ENCODE assay signal across 8 cellular contexts in genomic region chr1:89310505-89310904, GRCh38. TPM values are rescaled to one million over a fixed set of nuclear protein-coding genes. Genes with fewer than 3 reads are reported as not detected.
DNase-seq lines count a peak whose midpoint lies in the region; ATAC-seq lines count a peak whose summit lies in the region.

No MANE protein-coding gene starts in this region.

- peak overlapping the region in 1 of 6 donors; percentile 23 for H3K27ac Mint-ChIP-seq in naive B cell

- DNase-seq in astrocyte of the hippocampus (ENCODE audit: low read depth, low spot score) (peak; percentile 42), naive B cell (no peak), pons (ENCODE audit: low spot score) (no peak), NCI-H524 (lab: John Stamatoyannopoulos, UW) (no peak), middle frontal gyrus (ENCODE audit: extremely low spot score, low spot score) (no peak)

- ATAC-seq in GM18907 (IDR thresholded peaks at IDR 0.05; ENCODE audit: unreplicated experiment), result peak; percentile 84
- ATAC-seq in HG03196 (IDR thresholded peaks at IDR 0.05; ENCODE audit: unreplicated experiment), result peak; percentile 78
- ATAC-seq in naive B cell (ENCODE audit: low read depth in 2 of 2), result peak; percentile 33 to 42

- peaks cover 28% of the 10 kb centered on the region for H3K4me1 ChIP-seq in ACC112 (ENCODE audit: control insufficient read depth, insufficient read depth, low read length, unreplicated experiment)

- peak overlapping the region; percentile 13 for H3K4me3 ChIP-seq in ACC112 (ENCODE audit: low read depth, low read length)

- peaks cover 19 to 27% (median 21%) of the 10 kb centered on the region in 3 donors for H3K4me1 Mint-ChIP-seq in naive B cell

- H2AFZ ChIP-seq in ACC112 (ENCODE audit: low read length, unreplicated experiment), result peak overlapping the region; percentile 84

- H3K27me3 Mint-ChIP-seq in naive B cell, result no peaks in the 10 kb centered on the region

- peaks cover 0 to 13% (median 6%) of the 10 kb centered on the region in 7 donors for H3K9me3 Mint-ChIP-seq in naive B cell

- peaks cover 0 to 6% of the 10 kb centered on the region in 2 donors for H3K36me3 Mint-ChIP-seq in naive B cell

- H3K27me3 ChIP-seq in ACC112 (ENCODE audit: insufficient read depth, low read length), result no peaks in the 10 kb centered on the region

- H3K79me2 ChIP-seq in ACC112 (ENCODE audit: control insufficient read depth, insufficient read depth, low read length, unreplicated experiment), result no peaks in the 10 kb centered on the region

- H3K27ac ChIP-seq in ACC112 (ENCODE audit: low read depth, low read length), result peak overlapping the region; percentile 23; the same call in 1 of the 2 replicates

- peak overlapping the region in 4 of 8 donors; percentile 27 to 58 (median 30) for H3K4me3 Mint-ChIP-seq in naive B cell

- H3K36me3 ChIP-seq in ACC112 (ENCODE audit: insufficient read depth, low read length), result no peaks in the 10 kb centered on the region

RNA-seq across cellular contexts. Expression of gene GBP5, which starts 37.8 kb away (rescaled TPM):
- polyA plus RNA-seq in naive B cell (ENCODE audit: low read depth in 6 of 6), result 10 to 100 TPM in 2 of 6 donors, 1 to 10 TPM in 4; 2.6 to 22.4 (median 8.9) TPM

RNA-seq across cellular contexts. Expression of gene GBP6, which starts 53.4 kb away (rescaled TPM):
- not detected for polyA plus RNA-seq in naive B cell (ENCODE audit: low read depth in 6 of 6)
